In genomic region chr1:167928919-167929318, GRCh38 we compare ENCODE assay signal across 1 cellular context.
TF ChIP-seq lines count a peak whose summit lies in the region.

No MANE protein-coding gene starts in this region.

TF ChIP-seq in HEK293, 187 proteins besides CTCF, POLR2A, EP300 and RAD21:
- TF ChIP-seq KLF1 (tag by site-specific recombination; IDR thresholded peaks at IDR 0.05) = peak; percentile 82
- TF ChIP-seq ZNF600 (tag by site-specific recombination; IDR thresholded peaks at IDR 0.05) = peak; percentile 14; the same call in 1 of the 2 replicates
- peak; percentile 54 for TF ChIP-seq ZFHX2 (tag by site-specific recombination; conservative IDR thresholded peaks at IDR 0.05)
TF ChIP-seq in HEK293: peak in this region for 3; not testable (repeated sequence) for 184.
